ENCODE assay signal across 8 cellular contexts in the genomic region with DNA sequence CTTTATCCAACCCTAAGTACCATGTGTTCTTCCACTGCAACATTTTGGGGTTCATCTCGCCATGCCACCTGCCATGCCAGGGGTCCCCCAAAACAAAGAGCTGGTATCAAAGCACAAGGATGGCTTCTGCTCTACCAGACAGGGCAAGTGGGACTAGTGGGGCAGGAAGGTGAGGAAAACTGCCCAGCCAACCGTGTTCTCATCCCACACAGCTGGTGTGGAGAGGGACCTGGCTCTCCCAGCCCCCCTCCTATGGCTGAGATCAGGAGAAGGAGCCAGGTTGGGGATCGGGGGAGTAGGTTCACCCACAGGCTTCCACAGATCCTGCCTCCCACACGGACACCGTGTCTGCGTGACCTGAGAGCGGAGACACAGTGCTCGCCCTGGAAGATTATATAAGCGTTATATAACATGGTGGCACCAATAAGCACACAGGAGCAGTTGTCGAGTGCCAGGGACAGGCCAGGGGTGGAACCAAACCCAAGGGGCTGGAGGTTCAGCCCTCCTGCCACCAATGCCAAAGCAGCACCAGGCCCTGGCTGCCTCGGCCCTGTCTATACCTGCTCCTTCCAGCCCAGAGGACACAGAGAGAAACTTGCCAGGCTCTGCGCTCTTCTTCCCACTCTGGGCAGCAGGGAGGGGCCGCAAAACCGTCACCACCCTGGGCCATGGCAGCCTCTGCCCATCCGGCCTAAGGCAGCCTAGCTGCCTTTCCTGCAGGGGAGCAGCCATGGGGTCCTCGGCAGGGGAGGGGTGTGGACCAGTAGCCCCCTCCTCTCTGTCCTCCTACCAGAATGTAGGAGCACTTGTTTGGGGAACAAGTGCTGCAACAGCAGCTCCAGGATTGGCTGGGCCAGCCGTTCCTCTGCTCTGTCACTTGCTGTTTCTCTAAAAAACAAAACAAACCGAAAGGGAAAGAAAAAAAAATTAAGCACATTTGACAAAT. TPM values are rescaled to one million over a fixed set of nuclear protein-coding genes. Genes with fewer than 3 reads are reported as not detected.
DNase-seq lines count a peak whose midpoint lies in the region; ATAC-seq and TF ChIP-seq lines count a peak whose summit lies in the region.

No MANE protein-coding gene starts in this region.

- H2AFZ ChIP-seq in MM.1S (ENCODE audit: low read length): peak overlapping the region; percentile 73

- H3K36me3 ChIP-seq in MM.1S (replicated peaks; ENCODE audit: insufficient read depth, low read length) (no peaks in the 10 kb centered on the region), liver (ENCODE audit: control insufficient read depth in 4 of 4, insufficient read depth in 3 of 4, low read depth in 1 of 4, low read length in 3 of 4) (no peaks in the 10 kb centered on the region)

- H3K4me2 ChIP-seq in MM.1S (ENCODE audit: low read depth, low read length): peak overlapping the region; percentile 81

- no peak for ATAC-seq in GM21381 (IDR thresholded peaks at IDR 0.05; ENCODE audit: unreplicated experiment)
- ATAC-seq in GM21528 (IDR thresholded peaks at IDR 0.05; ENCODE audit: low FRiP score, unreplicated experiment): no peak
- ATAC-seq in HG03097 (IDR thresholded peaks at IDR 0.05; ENCODE audit: low FRiP score, unreplicated experiment): no peak

- TF ChIP-seq RAD21 in liver (IDR thresholded peaks at IDR 0.05): no peak

- H3K4me3 ChIP-seq in MM.1S (ENCODE audit: low read length): peak overlapping the region; percentile 93
- H3K4me3 ChIP-seq in cardiac fibroblast (replicated peaks in 1 of 2; ENCODE audit: low read depth in 2 of 2, low read length in 2 of 2): peak overlapping the region; percentile 76 to 86
- H3K4me3 ChIP-seq in liver (ENCODE audit: low read depth in 1 of 3, low read length in 3 of 3): peak overlapping the region in 2 of 3 donors; percentile 61 to 73

- DNase-seq in AG08396 (ENCODE audit: low spot score): peak; percentile 38
- peak; percentile 64 for DNase-seq in MM.1S
- no peak for DNase-seq in cardiac fibroblast (ENCODE audit: low read depth in 2 of 2)

- 74% methylated on average over 18 of the region's 18 CpGs for WGBS in liver

- H3F3A ChIP-seq in MM.1S (ENCODE audit: insufficient read depth, low read length): no peaks in the 10 kb centered on the region

- H3K9ac ChIP-seq in MM.1S (ENCODE audit: low read length): peak overlapping the region; percentile 78
- H3K9ac ChIP-seq in liver (ENCODE audit: low read depth in 1 of 2, low read length in 2 of 2): peak overlapping the region; percentile 30 to 47

- H3K9me2 ChIP-seq in MM.1S (replicated peaks; ENCODE audit: insufficient read depth, low read length): no peaks in the 10 kb centered on the region

- H3K27me3 ChIP-seq in MM.1S (replicated peaks; ENCODE audit: insufficient read depth, low read length) (no peaks in the 10 kb centered on the region), liver (ENCODE audit: control insufficient read depth in 4 of 4, insufficient read depth in 4 of 4, low read length in 3 of 4) (no peaks in the 10 kb centered on the region)

- H3K4me1 ChIP-seq in MM.1S (ENCODE audit: low read length) (peaks cover 16% of the 10 kb centered on the region), liver (ENCODE audit: control insufficient read depth in 4 of 4, insufficient read depth in 4 of 4, low read length in 3 of 4) (peaks cover 0 to 17% (median 10%) of the 10 kb centered on the region in 4 donors)

- H3K9me3 ChIP-seq in MM.1S (replicated peaks; ENCODE audit: insufficient read depth, low read length) (no peaks in the 10 kb centered on the region), liver (ENCODE audit: control insufficient read depth in 4 of 4, low read length in 3 of 4) (no peaks in the 10 kb centered on the region)

- H3K27ac ChIP-seq in MM.1S (ENCODE audit: low read length) (peak overlapping the region; percentile 46; the same call in 1 of the 2 replicates), liver (ENCODE audit: low read depth in 1 of 2, low read length in 2 of 2) (peak overlapping the region; percentile 55 to 75), temporal lobe (ENCODE audit: low read depth, low read length) (peak overlapping the region; percentile 90)

- TF ChIP-seq CTCF in MM.1S (IDR thresholded peaks at IDR 0.05; ENCODE audit: low read length): no peak
- TF ChIP-seq CTCF in cardiac fibroblast (IDR thresholded peaks at IDR 0.05; ENCODE audit: low read depth, low read length): no peak
- TF ChIP-seq CTCF in liver (IDR thresholded peaks at IDR 0.05; ENCODE audit: low read depth, low read length, missing input control): no peak

- H3K79me2 ChIP-seq in MM.1S (ENCODE audit: low read length): peaks cover 41% of the 10 kb centered on the region

- no peaks in the 10 kb centered on the region for H4K20me1 ChIP-seq in MM.1S (ENCODE audit: insufficient read depth, low read length)

TF ChIP-seq in liver, 16 proteins besides CTCF, POLR2A, EP300 and RAD21:
- TF ChIP-seq REST (IDR thresholded peaks at IDR 0.05) (no peak), SP1 (IDR thresholded peaks at IDR 0.05) (no peak), JUND (IDR thresholded peaks at IDR 0.05) (no peak), HNF4A (conservative IDR thresholded peaks at IDR 0.05) (no peak), ATF3 (IDR thresholded peaks at IDR 0.05) (no peak), GABPA (IDR thresholded peaks at IDR 0.05 in 1 of 2, conservative IDR thresholded peaks at IDR 0.05 in 1 of 2) (no peak), FOXA1 (IDR thresholded peaks at IDR 0.05) (no peak), TAF1 (conservative IDR thresholded peaks at IDR 0.05) (no peak), FOXA2 (IDR thresholded peaks at IDR 0.05) (no peak), RXRA (IDR thresholded peaks at IDR 0.05) (no peak), EGR1 (IDR thresholded peaks at IDR 0.05; ENCODE audit: low read depth in 2 of 2) (no peak), YY1 (IDR thresholded peaks at IDR 0.05) (no peak), NR2F2 (IDR thresholded peaks at IDR 0.05) (no peak), ZBTB33 (IDR thresholded peaks at IDR 0.05) (no peak), HNF4G (IDR thresholded peaks at IDR 0.05) (no peak)
- TF ChIP-seq, protein P1, sequence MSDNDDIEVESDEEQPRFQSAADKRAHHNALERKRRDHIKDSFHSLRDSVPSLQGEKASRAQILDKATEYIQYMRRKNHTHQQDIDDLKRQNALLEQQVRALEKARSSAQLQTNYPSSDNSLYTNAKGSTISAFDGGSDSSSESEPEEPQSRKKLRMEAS (IDR thresholded peaks at IDR 0.05): no peak
TF ChIP-seq in liver: peak in this region for 0.

RNA-seq across cellular contexts. Expression of gene CD34, which starts 43.5 kb away (rescaled TPM):
- 1 to 10 TPM; 1.5 TPM for total RNA-seq in liver
- polyA plus RNA-seq in liver: 1 to 10 TPM; 2.0 to 4.0 TPM
- total RNA-seq in temporal lobe: 3.4 TPM

Comparison
In these comparisons a context has a peak if more than half of its experiments do, and no peak if none do; other contexts are left out.
1. DNase-seq: peak in AG08396 (single experiment) and MM.1S (single experiment); none in cardiac fibroblast (0 of 2).
2. Peak in every context shown above with its lines, with median percentiles within 50 percentile points of each other: H3K27ac ChIP-seq and H3K4me3 ChIP-seq.